In the genomic region with DNA sequence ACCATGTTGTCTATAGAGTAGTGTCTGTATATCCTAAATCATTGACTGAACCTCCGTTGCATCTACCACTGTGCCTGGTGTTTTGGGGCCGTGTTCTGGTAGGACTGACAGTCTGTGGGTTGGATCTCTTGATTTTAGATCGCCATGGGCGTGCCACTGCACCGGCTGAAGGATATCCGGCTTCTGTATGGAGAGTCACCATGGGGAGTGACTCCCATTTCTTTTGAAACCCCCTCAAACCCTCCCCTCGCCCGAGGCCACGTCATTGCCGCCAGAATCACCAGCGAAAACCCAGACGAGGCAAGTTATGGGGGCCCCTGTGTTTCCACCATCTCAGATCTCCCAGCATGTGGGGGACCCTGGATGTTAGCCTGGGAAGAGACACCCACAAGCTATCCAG, we compare ENCODE assay signal across 27 cellular contexts.
"Had no signal": no experiment of that assay in that cellular context is flagged by ENCODE, and none has a peak within 500 bp of the region (broad histone marks: within the 10 kb centered on the region; RNA-seq: fewer than 3 reads in every experiment).

No MANE protein-coding gene starts in this region.

- H3K36me3 ChIP-seq: neural progenitor cell, ovary, uterus had no signal

- H3K4me3 ChIP-seq: neural progenitor cell, ovary, psoas muscle, right lobe of liver, skin epidermis, smooth muscle cell, spleen, stomach, suprapubic skin, testis, tibial artery, transverse colon, upper lobe of right lung, uterus had no signal

- H3K27me3 ChIP-seq: neural progenitor cell, ovary, right lobe of liver, spleen, stomach, suprapubic skin, testis, tibial artery, transverse colon, upper lobe of right lung, uterus had no signal

- ATAC-seq: naive thymus-derived CD4-positive, alpha-beta T cell; natural killer cell; right cardiac atrium; stimulated activated effector memory CD8-positive, alpha-beta T cell treated with anti-CD3 and anti-CD28 coated beads, Interleukin-12 subunit alpha, Interleukin-12 subunit beta, amount 100 ng/mL, for 72 hours; stimulated activated naive B cell treated with anti-CD40 and anti-IgM and Interleukin-4, amounts not matched to agents 10 μg/mL and 1 μg/mL and 100 μg/mL, for 72 hours; upper lobe of right lung had no signal

- H3K9ac ChIP-seq: neural progenitor cell, parathyroid adenoma had no signal

- DNase-seq: naive thymus-derived CD4-positive, alpha-beta T cell; natural killer cell; occipital lobe; ovary; psoas muscle; right cardiac atrium; spleen; stimulated activated CD4-positive, alpha-beta T cell treated with anti-CD3 and anti-CD28 coated beads, Interleukin-12 subunit alpha, Interleukin-12 subunit beta, amount 100 ng/mL, for 4 hours; stimulated activated CD4-positive, alpha-beta T cell treated with anti-CD3 and anti-CD28 coated beads, Interleukin-2, amount 100 ng/mL, for 24 hours; stimulated activated CD4-positive, alpha-beta T cell treated with anti-CD3 and anti-CD28 coated beads, Interleukin-2, amount 100 ng/mL, for 48 hours; stimulated activated CD4-positive, alpha-beta T cell treated with anti-CD3 and anti-CD28 coated beads, Interleukin-4, amount 100 ng/mL, for 24 hours; stimulated activated naive B cell treated with anti-CD40 and anti-IgM and Interleukin-4, amounts not matched to agents 10 μg/mL and 1 μg/mL and 100 μg/mL, for 72 hours; stimulated activated naive CD4-positive, alpha-beta T cell treated with Interleukin-2 at 50 U/mL for 16 hours; stomach; substantia nigra; testis; tibial artery; transverse colon; upper lobe of right lung; uterus had no signal

- H3K27ac ChIP-seq: neural progenitor cell, ovary, parathyroid adenoma, right lobe of liver, skin epidermis, spleen, stomach, suprapubic skin, testis, tibial artery, transverse colon, upper lobe of right lung, uterus had no signal

- H3K4me1 ChIP-seq: neural progenitor cell, parathyroid adenoma, spleen, stomach, suprapubic skin, testis, tibial artery, transverse colon, upper lobe of right lung, uterus had no signal

- H3K9me3 ChIP-seq: ovary, psoas muscle, right lobe of liver, spleen, stomach, suprapubic skin, testis, tibial artery, transverse colon, upper lobe of right lung, uterus had no signal
